Comparison of ENCODE assay signal across 22 cellular contexts in the genomic region with DNA sequence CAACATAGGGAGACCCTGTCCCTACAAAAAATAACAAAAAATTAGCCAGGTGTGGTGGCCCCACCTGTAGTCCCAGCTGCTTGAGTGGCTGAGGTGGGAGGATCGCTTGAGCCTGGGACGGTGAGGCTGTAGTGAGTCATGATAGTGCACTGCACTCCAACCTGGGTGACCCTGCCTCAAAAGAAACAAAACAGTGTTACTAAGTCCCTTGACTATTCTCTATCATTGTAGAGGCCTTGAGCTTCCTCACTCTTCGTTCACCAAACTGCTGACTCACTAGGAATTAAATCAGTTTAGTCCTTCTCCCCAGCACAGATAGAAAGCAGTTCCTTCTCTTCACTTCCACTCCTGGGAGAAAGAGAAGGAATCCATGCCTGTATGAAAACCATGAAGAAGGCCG. TPM values are rescaled to one million over a fixed set of nuclear protein-coding genes. Genes with fewer than 3 reads are reported as not detected.
A peak's percentile ranks its signal among the peaks of the same experiment; 100 is the strongest.
DNase-seq lines count a peak whose midpoint lies in the region; ATAC-seq, FAIRE-seq and TF ChIP-seq lines count a peak whose summit lies in the region.
"Had no signal": no experiment of that assay in that cellular context is flagged by ENCODE, and none has a peak within 500 bp of the region (broad histone marks: within the 10 kb centered on the region; RNA-seq: fewer than 3 reads in every experiment).

No MANE protein-coding gene starts in this region.

- H3K9ac ChIP-seq in HUES48 (ENCODE audit: low read depth, low read length), result no peak overlapping the region

- H3K4me1 ChIP-seq in HUES48 (ENCODE audit: control insufficient read depth, insufficient read depth, low read length) (peaks cover 24% of the 10 kb centered on the region), adrenal gland (replicated peaks in 1 of 2) (no peaks in the 10 kb centered on the region)
- H3K4me1 ChIP-seq: body of pancreas, right atrium auricular region had no signal

- in situ Hi-C loops in Caki2 (cut with HindIII; ENCODE audit: low pct_unique_long_range_greater_than_20kb, low sequenced_read_pairs), result no loop called here

- H3K4me3 ChIP-seq in HUES48 (ENCODE audit: low read depth, low read length) (no peak overlapping the region), adrenal gland (no peak overlapping the region)
- H3K4me3 ChIP-seq: body of pancreas, right atrium auricular region had no signal

- DNase-seq in Caki2 (ENCODE audit: low read depth), result peak; percentile 65
- DNase-seq in adrenal gland, result peak in 6 of 7 donors; percentile 35 to 63 (median 46)
- DNase-seq in left colon, result no peak
- no peak for DNase-seq in amygdala (lab: John Stamatoyannopoulos, UW)
- DNase-seq in urothelium cell line (ENCODE audit: low spot score), result no peak
- no peak for DNase-seq in NAMALWA (ENCODE audit: low spot score)
- no peak for DNase-seq in cerebellar cortex (ENCODE audit: low spot score)
- DNase-seq: activated CD4-positive, CD25-positive, alpha-beta regulatory T cell treated with anti-CD3 and anti-CD28 coated beads, Interleukin-2, amount 50 U/mL, for 72 hours; activated CD8-positive, alpha-beta memory T cell treated with anti-CD3 and anti-CD28 coated beads, Interleukin-2, amount 50 U/mL, for 4 hours; activated naive CD4-positive, alpha-beta T cell treated with anti-CD3 and anti-CD28 coated beads, Interleukin-2, amount 10 ng/mL, durations not matched to agents 7 days and 5 days; AML-193; body of pancreas; HFFc6; kidney; NCI-H1092; Right ventricle myocardium superior; T-helper 2 cell had no signal

- H3K9me3 ChIP-seq in HUES48 (ENCODE audit: control insufficient read depth, insufficient read depth, low read length) (no peaks in the 10 kb centered on the region), adrenal gland (replicated peaks in 1 of 3) (no peaks in the 10 kb centered on the region)
- H3K9me3 ChIP-seq: body of pancreas, right atrium auricular region had no signal

- no peak for FAIRE-seq in urothelium cell line (lab: Jason Lieb, UNC)
- FAIRE-seq: D721Med, kidney had no signal

- H3K27me3 ChIP-seq in HUES48 (ENCODE audit: control insufficient read depth, insufficient read depth, low read length) (no peaks in the 10 kb centered on the region), adrenal gland (no peaks in the 10 kb centered on the region)
- H3K27me3 ChIP-seq: body of pancreas, right atrium auricular region had no signal

- H3K36me3 ChIP-seq in HUES48 (ENCODE audit: control insufficient read depth, insufficient read depth, low read length) (no peaks in the 10 kb centered on the region), adrenal gland (replicated peaks in 1 of 2) (no peaks in the 10 kb centered on the region)
- H3K36me3 ChIP-seq: right atrium auricular region had no signal

- peak overlapping the region; percentile 47 for H3K27ac ChIP-seq in HUES48 (ENCODE audit: low read depth, low read length)
- H3K27ac ChIP-seq in adrenal gland, result peak overlapping the region in 3 of 5 donors; percentile 15 to 60 (median 53)
- H3K27ac ChIP-seq: body of pancreas, right atrium auricular region had no signal

- WGBS in adrenal gland, 4 donors, result 36 to 53% (median 42%) methylated on average over 4 of the region's 4 CpGs

- intact Hi-C loops in adrenal gland (cut with DNase I) (no loop called here), left colon (cut with DNase I, micrococcal nuclease) (no loop called here)

- no peak for TF ChIP-seq CTCF in adrenal gland (IDR thresholded peaks at IDR 0.05)

- TF ChIP-seq POLR2A in adrenal gland (IDR thresholded peaks at IDR 0.05), result no peak

- ATAC-seq in left colon, result peak; percentile 22
- ATAC-seq: body of pancreas had no signal

RNA-seq across cellular contexts. Expression of a gene that starts 14.5 kb away (rescaled TPM):
- 13.0 and 13.3 TPM in 2 replicates for total RNA-seq in Caki2 (2014; rRNA removed; shearing (Covaris generic); ENCODE audit: low replicate concordance)
- total RNA-seq in adrenal gland (10 to 100 TPM in 4 of 8 donors, 1 to 10 TPM in 4; 5.3 to 17.8 (median 10.1) TPM), left colon (10 to 100 TPM; 47.1 to 48.3 TPM)
- polyA plus RNA-seq in adrenal gland, result 1 to 10 TPM; 2.6 to 8.0 (median 3.7) TPM
- total RNA-seq: dermis microvascular lymphatic vessel endothelial cell had no signal
- polyA plus RNA-seq: IgD-negative memory B cell had no signal

Comparison
In these comparisons a context has a peak if more than half of its experiments do, and no peak if none do; other contexts are left out.
1. DNase-seq: peak in Caki2 (single experiment) and adrenal gland (6 of 7); none in left colon (0 of 2), amygdala (0 of 56), urothelium cell line (single experiment), NAMALWA (single experiment) and cerebellar cortex (single experiment).